ENCODE assay signal across 1 cellular context in the genomic region with DNA sequence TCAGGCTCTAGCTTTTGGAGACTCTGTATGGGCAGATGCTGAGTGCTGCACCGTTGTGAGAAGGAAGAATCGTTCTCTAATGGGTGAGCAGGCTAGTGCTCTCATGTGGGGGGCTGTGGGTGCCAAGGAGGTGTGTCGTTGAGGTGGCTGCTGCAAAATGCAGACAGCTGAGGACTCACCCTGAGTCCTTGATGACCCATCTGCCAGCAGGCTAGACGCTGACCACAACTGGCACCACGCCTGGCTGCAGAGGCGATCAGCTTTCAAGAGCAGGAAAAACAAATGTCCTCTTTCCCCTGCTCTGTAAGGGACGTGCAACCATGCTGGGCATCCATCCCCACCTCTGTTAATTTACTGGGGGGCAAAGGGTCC.
TF ChIP-seq lines count a peak whose summit lies in the region.

No MANE protein-coding gene starts in this region.

TF ChIP-seq in GM23338, 12 proteins besides CTCF, POLR2A, EP300 and RAD21:
- TF ChIP-seq, protein P1, sequence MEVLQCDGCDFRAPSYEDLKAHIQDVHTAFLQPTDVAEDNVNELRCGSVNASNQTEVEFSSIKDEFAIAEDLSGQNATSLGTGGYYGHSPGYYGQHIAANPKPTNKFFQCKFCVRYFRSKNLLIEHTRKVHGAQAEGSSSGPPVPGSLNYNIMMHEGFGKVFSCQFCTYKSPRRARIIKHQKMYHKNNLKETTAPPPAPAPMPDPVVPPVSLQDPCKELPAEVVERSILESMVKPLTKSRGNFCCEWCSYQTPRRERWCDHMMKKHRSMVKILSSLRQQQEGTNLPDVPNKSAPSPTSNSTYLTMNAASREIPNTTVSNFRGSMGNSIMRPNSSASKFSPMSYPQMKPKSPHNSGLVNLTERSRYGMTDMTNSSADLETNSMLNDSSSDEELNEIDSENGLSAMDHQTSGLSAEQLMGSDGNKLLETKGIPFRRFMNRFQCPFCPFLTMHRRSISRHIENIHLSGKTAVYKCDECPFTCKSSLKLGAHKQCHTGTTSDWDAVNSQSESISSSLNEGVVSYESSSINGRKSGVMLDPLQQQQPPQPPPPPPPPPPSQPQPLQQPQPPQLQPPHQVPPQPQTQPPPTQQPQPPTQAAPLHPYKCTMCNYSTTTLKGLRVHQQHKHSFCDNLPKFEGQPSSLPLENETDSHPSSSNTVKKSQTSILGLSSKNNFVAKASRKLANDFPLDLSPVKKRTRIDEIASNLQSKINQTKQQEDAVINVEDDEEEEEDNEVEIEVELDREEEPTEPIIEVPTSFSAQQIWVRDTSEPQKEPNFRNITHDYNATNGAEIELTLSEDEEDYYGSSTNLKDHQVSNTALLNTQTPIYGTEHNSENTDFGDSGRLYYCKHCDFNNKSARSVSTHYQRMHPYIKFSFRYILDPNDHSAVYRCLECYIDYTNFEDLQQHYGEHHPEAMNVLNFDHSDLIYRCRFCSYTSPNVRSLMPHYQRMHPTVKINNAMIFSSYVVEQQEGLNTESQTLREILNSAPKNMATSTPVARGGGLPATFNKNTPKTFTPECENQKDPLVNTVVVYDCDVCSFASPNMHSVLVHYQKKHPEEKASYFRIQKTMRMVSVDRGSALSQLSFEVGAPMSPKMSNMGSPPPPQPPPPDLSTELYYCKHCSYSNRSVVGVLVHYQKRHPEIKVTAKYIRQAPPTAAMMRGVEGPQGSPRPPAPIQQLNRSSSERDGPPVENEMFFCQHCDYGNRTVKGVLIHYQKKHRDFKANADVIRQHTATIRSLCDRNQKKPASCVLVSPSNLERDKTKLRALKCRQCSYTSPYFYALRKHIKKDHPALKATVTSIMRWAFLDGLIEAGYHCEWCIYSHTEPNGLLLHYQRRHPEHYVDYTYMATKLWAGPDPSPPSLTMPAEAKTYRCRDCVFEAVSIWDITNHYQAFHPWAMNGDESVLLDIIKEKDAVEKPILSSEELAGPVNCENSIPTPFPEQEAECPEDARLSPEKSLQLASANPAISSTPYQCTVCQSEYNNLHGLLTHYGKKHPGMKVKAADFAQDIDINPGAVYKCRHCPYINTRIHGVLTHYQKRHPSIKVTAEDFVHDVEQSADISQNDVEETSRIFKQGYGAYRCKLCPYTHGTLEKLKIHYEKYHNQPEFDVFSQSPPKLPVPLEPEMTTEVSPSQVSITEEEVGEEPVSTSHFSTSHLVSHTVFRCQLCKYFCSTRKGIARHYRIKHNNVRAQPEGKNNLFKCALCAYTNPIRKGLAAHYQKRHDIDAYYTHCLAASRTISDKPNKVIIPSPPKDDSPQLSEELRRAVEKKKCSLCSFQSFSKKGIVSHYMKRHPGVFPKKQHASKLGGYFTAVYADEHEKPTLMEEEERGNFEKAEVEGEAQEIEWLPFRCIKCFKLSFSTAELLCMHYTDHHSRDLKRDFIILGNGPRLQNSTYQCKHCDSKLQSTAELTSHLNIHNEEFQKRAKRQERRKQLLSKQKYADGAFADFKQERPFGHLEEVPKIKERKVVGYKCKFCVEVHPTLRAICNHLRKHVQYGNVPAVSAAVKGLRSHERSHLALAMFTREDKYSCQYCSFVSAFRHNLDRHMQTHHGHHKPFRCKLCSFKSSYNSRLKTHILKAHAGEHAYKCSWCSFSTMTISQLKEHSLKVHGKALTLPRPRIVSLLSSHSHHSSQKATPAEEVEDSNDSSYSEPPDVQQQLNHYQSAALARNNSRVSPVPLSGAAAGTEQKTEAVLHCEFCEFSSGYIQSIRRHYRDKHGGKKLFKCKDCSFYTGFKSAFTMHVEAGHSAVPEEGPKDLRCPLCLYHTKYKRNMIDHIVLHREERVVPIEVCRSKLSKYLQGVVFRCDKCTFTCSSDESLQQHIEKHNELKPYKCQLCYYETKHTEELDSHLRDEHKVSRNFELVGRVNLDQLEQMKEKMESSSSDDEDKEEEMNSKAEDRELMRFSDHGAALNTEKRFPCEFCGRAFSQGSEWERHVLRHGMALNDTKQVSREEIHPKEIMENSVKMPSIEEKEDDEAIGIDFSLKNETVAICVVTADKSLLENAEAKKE (CRISPR knock-in tag; IDR thresholded peaks at IDR 0.05): no peak
- TF ChIP-seq NANOG (IDR thresholded peaks at IDR 0.05; ENCODE audit: borderline replicate concordance): no peak
- TF ChIP-seq, protein P2, sequence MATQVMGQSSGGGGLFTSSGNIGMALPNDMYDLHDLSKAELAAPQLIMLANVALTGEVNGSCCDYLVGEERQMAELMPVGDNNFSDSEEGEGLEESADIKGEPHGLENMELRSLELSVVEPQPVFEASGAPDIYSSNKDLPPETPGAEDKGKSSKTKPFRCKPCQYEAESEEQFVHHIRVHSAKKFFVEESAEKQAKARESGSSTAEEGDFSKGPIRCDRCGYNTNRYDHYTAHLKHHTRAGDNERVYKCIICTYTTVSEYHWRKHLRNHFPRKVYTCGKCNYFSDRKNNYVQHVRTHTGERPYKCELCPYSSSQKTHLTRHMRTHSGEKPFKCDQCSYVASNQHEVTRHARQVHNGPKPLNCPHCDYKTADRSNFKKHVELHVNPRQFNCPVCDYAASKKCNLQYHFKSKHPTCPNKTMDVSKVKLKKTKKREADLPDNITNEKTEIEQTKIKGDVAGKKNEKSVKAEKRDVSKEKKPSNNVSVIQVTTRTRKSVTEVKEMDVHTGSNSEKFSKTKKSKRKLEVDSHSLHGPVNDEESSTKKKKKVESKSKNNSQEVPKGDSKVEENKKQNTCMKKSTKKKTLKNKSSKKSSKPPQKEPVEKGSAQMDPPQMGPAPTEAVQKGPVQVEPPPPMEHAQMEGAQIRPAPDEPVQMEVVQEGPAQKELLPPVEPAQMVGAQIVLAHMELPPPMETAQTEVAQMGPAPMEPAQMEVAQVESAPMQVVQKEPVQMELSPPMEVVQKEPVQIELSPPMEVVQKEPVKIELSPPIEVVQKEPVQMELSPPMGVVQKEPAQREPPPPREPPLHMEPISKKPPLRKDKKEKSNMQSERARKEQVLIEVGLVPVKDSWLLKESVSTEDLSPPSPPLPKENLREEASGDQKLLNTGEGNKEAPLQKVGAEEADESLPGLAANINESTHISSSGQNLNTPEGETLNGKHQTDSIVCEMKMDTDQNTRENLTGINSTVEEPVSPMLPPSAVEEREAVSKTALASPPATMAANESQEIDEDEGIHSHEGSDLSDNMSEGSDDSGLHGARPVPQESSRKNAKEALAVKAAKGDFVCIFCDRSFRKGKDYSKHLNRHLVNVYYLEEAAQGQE (IDR thresholded peaks at IDR 0.05; ENCODE audit: unreplicated experiment): no peak
- no peak for TF ChIP-seq EZH2phosphoT487 (IDR thresholded peaks at IDR 0.05; ENCODE audit: unreplicated experiment)
- no peak for TF ChIP-seq ZNF331 (CRISPR knock-in tag; IDR thresholded peaks at IDR 0.05; ENCODE audit: low read depth)
- TF ChIP-seq, protein P3, sequence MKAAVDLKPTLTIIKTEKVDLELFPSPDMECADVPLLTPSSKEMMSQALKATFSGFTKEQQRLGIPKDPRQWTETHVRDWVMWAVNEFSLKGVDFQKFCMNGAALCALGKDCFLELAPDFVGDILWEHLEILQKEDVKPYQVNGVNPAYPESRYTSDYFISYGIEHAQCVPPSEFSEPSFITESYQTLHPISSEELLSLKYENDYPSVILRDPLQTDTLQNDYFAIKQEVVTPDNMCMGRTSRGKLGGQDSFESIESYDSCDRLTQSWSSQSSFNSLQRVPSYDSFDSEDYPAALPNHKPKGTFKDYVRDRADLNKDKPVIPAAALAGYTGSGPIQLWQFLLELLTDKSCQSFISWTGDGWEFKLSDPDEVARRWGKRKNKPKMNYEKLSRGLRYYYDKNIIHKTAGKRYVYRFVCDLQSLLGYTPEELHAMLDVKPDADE (IDR thresholded peaks at IDR 0.05): no peak
- no peak for TF ChIP-seq EZH2 (IDR thresholded peaks at IDR 0.05; ENCODE audit: low read depth, unreplicated experiment)
- no peak for TF ChIP-seq JUNB (IDR thresholded peaks at IDR 0.05; ENCODE audit: unreplicated experiment)
- no peak for TF ChIP-seq STAT1 (IDR thresholded peaks at IDR 0.05; ENCODE audit: unreplicated experiment)
- TF ChIP-seq ZNF114 (CRISPR knock-in tag; IDR thresholded peaks at IDR 0.05): no peak
- TF ChIP-seq POLR2AphosphoS5 (IDR thresholded peaks at IDR 0.05; ENCODE audit: low read depth): no peak
- TF ChIP-seq CREB1 (CRISPR knock-in tag; IDR thresholded peaks at IDR 0.05; ENCODE audit: low read depth): no peak
TF ChIP-seq in GM23338: peak in this region for 0.
